ENCODE assay signal across 20 cellular contexts in genomic region chr16:78058165-78058564, GRCh38. TPM values are rescaled to one million over a fixed set of nuclear protein-coding genes. Genes with fewer than 3 reads are reported as not detected.
"Had no signal": no experiment of that assay in that cellular context is flagged by ENCODE, and none has a peak within 500 bp of the region (broad histone marks: within the 10 kb centered on the region; RNA-seq: fewer than 3 reads in every experiment).

No MANE protein-coding gene starts in this region.

- H3K4me1 Mint-ChIP-seq: IgD-negative memory B cell had no signal

- H3K9me3 Mint-ChIP-seq: IgD-negative memory B cell had no signal

- DNase-seq: KBM-7, MM.1S, NCI-H1105, NCI-H1436 treated with DMSO at 0.1 percent for 48 hours, NCI-H1694, NCI-H2081 treated with DMSO at 0.1 percent for 48 hours, NCI-H2227 treated with DMSO at 0.1 percent for 48 hours, NCI-H524, NCI-H526 treated with DMSO at 0.1 percent for 48 hours, OCI-M1, PC-9, Peyer's patch, SJCRH30 had no signal

- H3K4me3 Mint-ChIP-seq: IgD-negative memory B cell had no signal

- H3K27ac Mint-ChIP-seq: IgD-negative memory B cell had no signal

- ATAC-seq: Right ventricle myocardium inferior, SK-N-SH treated with all-trans-retinoic acid at 6 μM for 48 hours had no signal

- H3K36me3 Mint-ChIP-seq: IgD-negative memory B cell had no signal

RNA-seq across cellular contexts. Expression of gene CLEC3A, which starts 35.8 kb away (rescaled TPM):
- total RNA-seq: M059J; NCI-H460; PC-9; Peyer's patch; Right ventricle myocardium inferior; RPMI7951; SJCRH30; T-helper 1 cell treated with Interleukin-12 subunit alpha and Interleukin-12 subunit beta and Interleukin-4 antibody, amounts not matched to agents 30 ng/mL and 1 ng/mL, for 36 hours had no signal
